7 cellular contexts compared by ENCODE assay signal in genomic region chr6:79947191-79948173, GRCh38. TPM values are rescaled to one million over a fixed set of nuclear protein-coding genes. Genes with fewer than 3 reads are reported as not detected.
DNase-seq lines count a peak whose midpoint lies in the region; ATAC-seq lines count a peak whose summit lies in the region.

Gene ELOVL4 (minus strand): TSS chr6:79947553. CDS start chr6:79947279, 274 bp downstream.

- peaks cover 13 to 25% (median 19%) of the 10 kb centered on the region in 7 donors for H3K4me1 Mint-ChIP-seq in naive thymus-derived CD4-positive, alpha-beta T cell

- H3K27me3 Mint-ChIP-seq in naive thymus-derived CD4-positive, alpha-beta T cell = peaks cover 41 to 58% (median 51%) of the 10 kb centered on the region in 5 donors

- ATAC-seq in GM18517 (IDR thresholded peaks at IDR 0.05; ENCODE audit: unreplicated experiment) (peak; percentile 45), HG03354 (IDR thresholded peaks at IDR 0.05; ENCODE audit: poor library complexity, severe bottlenecking, unreplicated experiment) (peak; percentile 39)
- peak; percentile 65 for ATAC-seq in naive thymus-derived CD4-positive, alpha-beta T cell

- no peaks in the 10 kb centered on the region for H3K36me3 ChIP-seq in naive thymus-derived CD4-positive, alpha-beta T cell (ENCODE audit: control insufficient read depth in 2 of 3, insufficient read depth in 3 of 3, low read length in 3 of 3)

- peaks cover 4 to 16% of the 10 kb centered on the region in 2 donors for H3K4me1 ChIP-seq in naive thymus-derived CD4-positive, alpha-beta T cell (ENCODE audit: control insufficient read depth in 2 of 2, insufficient read depth in 2 of 2, low read length in 2 of 2)

- no peaks in the 10 kb centered on the region for H3K9me3 ChIP-seq in naive thymus-derived CD4-positive, alpha-beta T cell (ENCODE audit: control insufficient read depth in 2 of 3, low read length in 3 of 3)

- intact Hi-C loops in naive thymus-derived CD4-positive, alpha-beta T cell (cut with micrococcal nuclease) = loop anchor here (1.0 to 5.0 kb wide), 5 partner anchors 57 to 1805 kb away; partner anchors contain the start of genes TENT5A (in 1 of the 2) and TTK (in 1 of the 2)

- H3K27me3 ChIP-seq in naive thymus-derived CD4-positive, alpha-beta T cell (ENCODE audit: control insufficient read depth in 2 of 2, insufficient read depth in 2 of 2, low read length in 2 of 2) = no peaks in the 10 kb centered on the region

- CTCF ChIA-PET in naive thymus-derived CD4-positive, alpha-beta T cell (lab: Charles Lee) = interaction anchor here (1.9 kb wide), 1 partner anchor 148 kb away, joined by 8 read pairs; no protein-coding TSS in a partner anchor

- H3K4me3 Mint-ChIP-seq in naive thymus-derived CD4-positive, alpha-beta T cell = peak within 1 kb of the TSS; percentile 81 to 91 (median 87)

- peaks cover 0 to 4% (median 0%) of the 10 kb centered on the region in 11 donors for H3K9me3 Mint-ChIP-seq in naive thymus-derived CD4-positive, alpha-beta T cell

- peak within 1 kb of the TSS; percentile 59 for H3K4me3 ChIP-seq in naive thymus-derived CD4-positive, alpha-beta T cell (ENCODE audit: low read length)

- no peaks in the 10 kb centered on the region for H3K36me3 Mint-ChIP-seq in naive thymus-derived CD4-positive, alpha-beta T cell

- POLR2A ChIA-PET in naive thymus-derived CD4-positive, alpha-beta T cell (lab: Charles Lee) = interaction anchor here (0.8 to 0.9 kb wide), 2 partner anchors 56 to 160 kb away, joined by 3 to 6 read pairs; no protein-coding TSS in a partner anchor

- peak within 1 kb of the TSS in 4 of 9 donors; percentile 2 to 83 (median 18) for H3K27ac Mint-ChIP-seq in naive thymus-derived CD4-positive, alpha-beta T cell

- DNase-seq in NCI-H774 (lab: John Stamatoyannopoulos, UW) = peak; percentile 97
- peak; percentile 18 for DNase-seq in activated T-helper 1 cell treated with Interleukin-2 at 50 U/mL for 16 hours (ENCODE audit: low read depth)
- peak; percentile 60 for DNase-seq in fibroblast of gingiva (ENCODE audit: low read depth)
- DNase-seq in naive thymus-derived CD4-positive, alpha-beta T cell = peak; percentile 7 to 60 (median 28)
- DNase-seq in stimulated activated naive CD4-positive, alpha-beta T cell treated with Interleukin-2 at 50 U/mL for 16 hours (lab: John Stamatoyannopoulos, UW) = peak; percentile 55

- H3K27ac ChIP-seq in naive thymus-derived CD4-positive, alpha-beta T cell (ENCODE audit: low read depth, low read length) = no peak within 1 kb of the TSS

RNA-seq across cellular contexts. Expression of gene ELOVL4, which starts in this region (rescaled TPM):
- total RNA-seq in naive thymus-derived CD4-positive, alpha-beta T cell = under 1 TPM; 0.11 to 0.75 (median 0.37) TPM
- polyA plus RNA-seq in naive thymus-derived CD4-positive, alpha-beta T cell = 1 to 10 TPM in 1 of 2 donors, under 1 TPM in 1; 0.39 to 1.6 TPM

Comparison
In these comparisons a context has a peak if more than half of its experiments do, and no peak if none do; other contexts are left out.
1. DNase-seq: peak in every context shown above with its lines; median percentile 97 in NCI-H774; 60 in fibroblast of gingiva; 55 in stimulated activated naive CD4-positive, alpha-beta T cell treated with Interleukin-2 at 50 U/mL for 16 hours; 28 in naive thymus-derived CD4-positive, alpha-beta T cell; 18 in activated T-helper 1 cell treated with Interleukin-2 at 50 U/mL for 16 hours.